ENCODE assay signal across 3 cellular contexts in genomic region chr12:108078428-108078827, GRCh38.
TF ChIP-seq lines count a peak whose summit lies in the region.

No MANE protein-coding gene starts in this region.

TF ChIP-seq in SK-N-SH, 30 proteins besides CTCF, POLR2A, EP300 and RAD21:
- TF ChIP-seq IRF3 (IDR thresholded peaks at IDR 0.05; ENCODE audit: low read depth, low read length) = no peak
- TF ChIP-seq, protein P1, sequence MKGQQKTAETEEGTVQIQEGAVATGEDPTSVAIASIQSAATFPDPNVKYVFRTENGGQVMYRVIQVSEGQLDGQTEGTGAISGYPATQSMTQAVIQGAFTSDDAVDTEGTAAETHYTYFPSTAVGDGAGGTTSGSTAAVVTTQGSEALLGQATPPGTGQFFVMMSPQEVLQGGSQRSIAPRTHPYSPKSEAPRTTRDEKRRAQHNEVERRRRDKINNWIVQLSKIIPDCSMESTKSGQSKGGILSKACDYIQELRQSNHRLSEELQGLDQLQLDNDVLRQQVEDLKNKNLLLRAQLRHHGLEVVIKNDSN (IDR thresholded peaks at IDR 0.05; ENCODE audit: borderline replicate concordance, low read depth) = no peak
- TF ChIP-seq MXI1 (IDR thresholded peaks at IDR 0.05; ENCODE audit: low read depth, low read length) = no peak
- no peak for TF ChIP-seq SMC3 (IDR thresholded peaks at IDR 0.05; ENCODE audit: low read depth, low read length)
- TF ChIP-seq ELF1 (IDR thresholded peaks at IDR 0.05) = no peak
- no peak for TF ChIP-seq GATA2 (CRISPR knock-in tag; IDR thresholded peaks at IDR 0.05)
- TF ChIP-seq TAF1 (IDR thresholded peaks at IDR 0.05; ENCODE audit: borderline replicate concordance, low read depth, low read length) = no peak
- TF ChIP-seq EZH2phosphoT487 (IDR thresholded peaks at IDR 0.05; ENCODE audit: borderline replicate concordance, low read depth) = no peak
- TF ChIP-seq POLR2AphosphoS5 (IDR thresholded peaks at IDR 0.05; ENCODE audit: low read depth, low read length) = no peak
- TF ChIP-seq USF2 (IDR thresholded peaks at IDR 0.05; ENCODE audit: borderline replicate concordance, low read depth, low read length) = no peak
- TF ChIP-seq FOXM1 (IDR thresholded peaks at IDR 0.05; ENCODE audit: low read depth) = no peak

TF ChIP-seq in SK-N-SH treated with all-trans-retinoic acid at 6 μM for 48 hours, 23 proteins besides CTCF, POLR2A, EP300 and RAD21:
- TF ChIP-seq ISL1 (CRISPR knock-in tag; IDR thresholded peaks at IDR 0.05) (no peak), BACH2 (CRISPR knock-in tag; IDR thresholded peaks at IDR 0.05; ENCODE audit: borderline replicate concordance) (no peak), ZNF565 (CRISPR knock-in tag; conservative IDR thresholded peaks at IDR 0.05; ENCODE audit: low read depth) (no peak), CSDC2 (CRISPR knock-in tag; IDR thresholded peaks at IDR 0.05) (no peak), ZFP30 (CRISPR knock-in tag; IDR thresholded peaks at IDR 0.05) (no peak), SNAI2 (CRISPR knock-in tag; IDR thresholded peaks at IDR 0.05) (no peak), TOX (CRISPR knock-in tag; IDR thresholded peaks at IDR 0.05; ENCODE audit: borderline replicate concordance) (no peak), ZNF8 (CRISPR knock-in tag; IDR thresholded peaks at IDR 0.05) (no peak), TCF4 (CRISPR knock-in tag; IDR thresholded peaks at IDR 0.05; ENCODE audit: borderline replicate concordance) (no peak), ZFP3 (CRISPR knock-in tag; IDR thresholded peaks at IDR 0.05) (no peak), PPARA (CRISPR knock-in tag; IDR thresholded peaks at IDR 0.05; ENCODE audit: borderline replicate concordance) (no peak), GLIS3 (CRISPR knock-in tag; IDR thresholded peaks at IDR 0.05) (no peak), RARB (CRISPR knock-in tag; IDR thresholded peaks at IDR 0.05) (no peak), ESRRG (CRISPR knock-in tag; IDR thresholded peaks at IDR 0.05) (no peak)
- TF ChIP-seq, protein P2, sequence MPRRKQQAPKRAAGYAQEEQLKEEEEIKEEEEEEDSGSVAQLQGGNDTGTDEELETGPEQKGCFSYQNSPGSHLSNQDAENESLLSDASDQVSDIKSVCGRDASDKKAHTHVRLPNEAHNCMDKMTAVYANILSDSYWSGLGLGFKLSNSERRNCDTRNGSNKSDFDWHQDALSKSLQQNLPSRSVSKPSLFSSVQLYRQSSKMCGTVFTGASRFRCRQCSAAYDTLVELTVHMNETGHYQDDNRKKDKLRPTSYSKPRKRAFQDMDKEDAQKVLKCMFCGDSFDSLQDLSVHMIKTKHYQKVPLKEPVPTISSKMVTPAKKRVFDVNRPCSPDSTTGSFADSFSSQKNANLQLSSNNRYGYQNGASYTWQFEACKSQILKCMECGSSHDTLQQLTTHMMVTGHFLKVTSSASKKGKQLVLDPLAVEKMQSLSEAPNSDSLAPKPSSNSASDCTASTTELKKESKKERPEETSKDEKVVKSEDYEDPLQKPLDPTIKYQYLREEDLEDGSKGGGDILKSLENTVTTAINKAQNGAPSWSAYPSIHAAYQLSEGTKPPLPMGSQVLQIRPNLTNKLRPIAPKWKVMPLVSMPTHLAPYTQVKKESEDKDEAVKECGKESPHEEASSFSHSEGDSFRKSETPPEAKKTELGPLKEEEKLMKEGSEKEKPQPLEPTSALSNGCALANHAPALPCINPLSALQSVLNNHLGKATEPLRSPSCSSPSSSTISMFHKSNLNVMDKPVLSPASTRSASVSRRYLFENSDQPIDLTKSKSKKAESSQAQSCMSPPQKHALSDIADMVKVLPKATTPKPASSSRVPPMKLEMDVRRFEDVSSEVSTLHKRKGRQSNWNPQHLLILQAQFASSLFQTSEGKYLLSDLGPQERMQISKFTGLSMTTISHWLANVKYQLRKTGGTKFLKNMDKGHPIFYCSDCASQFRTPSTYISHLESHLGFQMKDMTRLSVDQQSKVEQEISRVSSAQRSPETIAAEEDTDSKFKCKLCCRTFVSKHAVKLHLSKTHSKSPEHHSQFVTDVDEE (CRISPR knock-in tag; IDR thresholded peaks at IDR 0.05) = no peak

TF ChIP-seq in H1, 55 proteins besides CTCF, POLR2A, EP300 and RAD21:
- TF ChIP-seq CHD7 (IDR thresholded peaks at IDR 0.05; ENCODE audit: insufficient replicate concordance, low read length) (no peak), RFX5 (IDR thresholded peaks at IDR 0.05; ENCODE audit: borderline replicate concordance, low read depth, low read length) (no peak), CEBPB (IDR thresholded peaks at IDR 0.05; ENCODE audit: low read depth, low read length) (no peak), SRF (IDR thresholded peaks at IDR 0.05; ENCODE audit: low read depth, low read length) (no peak), JUND (IDR thresholded peaks at IDR 0.05; ENCODE audit: low read length) (no peak), RNF2 (IDR thresholded peaks at IDR 0.05; ENCODE audit: borderline replicate concordance, low read depth, low read length, missing control alignments, poor library complexity, severe bottlenecking) (no peak), SP2 (IDR thresholded peaks at IDR 0.05; ENCODE audit: low read length) (no peak), SIX5 (IDR thresholded peaks at IDR 0.05; ENCODE audit: low read depth, low read length) (no peak), NANOG (IDR thresholded peaks at IDR 0.05; ENCODE audit: insufficient read depth, low read depth, low read length, poor library complexity, severe bottlenecking) (no peak), GTF2F1 (IDR thresholded peaks at IDR 0.05; ENCODE audit: borderline replicate concordance, low read depth, low read length) (no peak), SAP30 (IDR thresholded peaks at IDR 0.05; ENCODE audit: insufficient read depth, insufficient replicate concordance, low read length) (no peak), ASH2L (IDR thresholded peaks at IDR 0.05; ENCODE audit: low read length) (no peak), TAF7 (optimal IDR thresholded peaks at IDR 0.05; ENCODE audit: borderline replicate concordance, low read depth, low read length) (no peak), SP1 (IDR thresholded peaks at IDR 0.05; ENCODE audit: low read depth, low read length) (no peak), KDM1A (IDR thresholded peaks at IDR 0.05; ENCODE audit: borderline replicate concordance, low read length) (no peak), NRF1 (IDR thresholded peaks at IDR 0.05; ENCODE audit: low read depth, low read length) (no peak)
- TF ChIP-seq, protein P3, sequence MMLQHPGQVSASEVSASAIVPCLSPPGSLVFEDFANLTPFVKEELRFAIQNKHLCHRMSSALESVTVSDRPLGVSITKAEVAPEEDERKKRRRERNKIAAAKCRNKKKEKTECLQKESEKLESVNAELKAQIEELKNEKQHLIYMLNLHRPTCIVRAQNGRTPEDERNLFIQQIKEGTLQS (IDR thresholded peaks at IDR 0.05; ENCODE audit: insufficient read depth, low read depth, low read length) = no peak
